Comparison of ENCODE assay signal across 9 cellular contexts in genomic region chr14:80940146-80940545, GRCh38. TPM values are rescaled to one million over a fixed set of nuclear protein-coding genes. Genes with fewer than 3 reads are reported as not detected.
A peak's percentile ranks its signal among the peaks of the same experiment; 100 is the strongest.
DNase-seq lines count a peak whose midpoint lies in the region; ATAC-seq lines count a peak whose summit lies in the region.
"Had no signal": no experiment of that assay in that cellular context is flagged by ENCODE, and none has a peak within 500 bp of the region (broad histone marks: within the 10 kb centered on the region; RNA-seq: fewer than 3 reads in every experiment).

No MANE protein-coding gene starts in this region.

- no peaks in the 10 kb centered on the region for H3K36me3 Mint-ChIP-seq in naive thymus-derived CD8-positive, alpha-beta T cell

- peaks cover 0 to under 1% (median 0%) of the 10 kb centered on the region in 5 donors for H3K27me3 Mint-ChIP-seq in naive thymus-derived CD8-positive, alpha-beta T cell

- H3K9me3 Mint-ChIP-seq in naive thymus-derived CD8-positive, alpha-beta T cell, result no peaks in the 10 kb centered on the region

- DNase-seq in DMS53 (lab: John Stamatoyannopoulos, UW), result peak; percentile 1
- DNase-seq in DMS53 treated with DMSO at 0.1 percent for 48 hours (lab: John Stamatoyannopoulos, UW; ENCODE audit: unreplicated experiment), result no peak
- DNase-seq in RPMI7951 (ENCODE audit: low read depth), result peak; percentile 43
- DNase-seq in naive thymus-derived CD8-positive, alpha-beta T cell, result no peak
- DNase-seq in NCI-H2227 treated with DMSO at 0.1 percent for 48 hours (lab: John Stamatoyannopoulos, UW), result no peak
- DNase-seq in NCI-H1105 treated with DMSO at 0.1 percent for 48 hours (lab: John Stamatoyannopoulos, UW), result no peak
- DNase-seq in occipital lobe (lab: John Stamatoyannopoulos, UW), result no peak

- POLR2A ChIA-PET in naive thymus-derived CD8-positive, alpha-beta T cell (lab: Charles Lee), result interaction anchor here (1.5 kb wide), 1 partner anchor 281 kb away, joined by 6 read pairs; the partner anchor contains the start of gene GTF2A1

- peak overlapping the region in 6 of 10 donors; percentile 4 to 63 (median 38) for H3K4me3 Mint-ChIP-seq in naive thymus-derived CD8-positive, alpha-beta T cell

- H3K4me1 Mint-ChIP-seq in naive thymus-derived CD8-positive, alpha-beta T cell, result peaks cover 13 to 30% (median 20%) of the 10 kb centered on the region in 4 donors

- peak; percentile 21 for ATAC-seq in HG02973 (IDR thresholded peaks at IDR 0.05; ENCODE audit: unreplicated experiment)
- ATAC-seq in naive thymus-derived CD8-positive, alpha-beta T cell, result peak in 1 of 2 donors; percentile 17

- peak overlapping the region in 2 of 10 donors; percentile 48 to 69 for H3K27ac Mint-ChIP-seq in naive thymus-derived CD8-positive, alpha-beta T cell

RNA-seq across cellular contexts. Expression of gene CEP128, which starts 1.4 kb away (rescaled TPM):
- 6.9 and 10.3 TPM in 2 replicates for total RNA-seq in RPMI7951 (2014; rRNA removed; shearing (Covaris generic))
- total RNA-seq in naive thymus-derived CD8-positive, alpha-beta T cell, result 1 to 10 TPM; 7.3 to 8.7 TPM
- 1 to 10 TPM; 2.0 to 3.1 (median 2.2) TPM for polyA plus RNA-seq in naive thymus-derived CD8-positive, alpha-beta T cell
- 38.2 TPM for total RNA-seq in occipital lobe

RNA-seq across cellular contexts. Expression of gene TSHR, which starts 15.3 kb away (rescaled TPM):
- total RNA-seq in RPMI7951 (2014; rRNA removed; shearing (Covaris generic)), result not detected in 2 replicates
- total RNA-seq in naive thymus-derived CD8-positive, alpha-beta T cell, result not detected
- polyA plus RNA-seq in naive thymus-derived CD8-positive, alpha-beta T cell, result under 1 TPM in 1 of 3 donors, not detected in 2; 0.40 TPM
- total RNA-seq in occipital lobe, result under 0.01 TPM
- total RNA-seq: dermis microvascular lymphatic vessel endothelial cell had no signal

Comparison
In these comparisons a context has a peak if more than half of its experiments do, and no peak if none do; other contexts are left out.
1. DNase-seq: peak in DMS53 (single experiment) and RPMI7951 (single experiment); none in DMS53 treated with DMSO at 0.1 percent for 48 hours (single experiment), naive thymus-derived CD8-positive, alpha-beta T cell (0 of 10), NCI-H2227 treated with DMSO at 0.1 percent for 48 hours (single experiment), NCI-H1105 treated with DMSO at 0.1 percent for 48 hours (single experiment) and occipital lobe (single experiment).